Comparison of ENCODE assay signal across 20 cellular contexts in the genomic region with DNA sequence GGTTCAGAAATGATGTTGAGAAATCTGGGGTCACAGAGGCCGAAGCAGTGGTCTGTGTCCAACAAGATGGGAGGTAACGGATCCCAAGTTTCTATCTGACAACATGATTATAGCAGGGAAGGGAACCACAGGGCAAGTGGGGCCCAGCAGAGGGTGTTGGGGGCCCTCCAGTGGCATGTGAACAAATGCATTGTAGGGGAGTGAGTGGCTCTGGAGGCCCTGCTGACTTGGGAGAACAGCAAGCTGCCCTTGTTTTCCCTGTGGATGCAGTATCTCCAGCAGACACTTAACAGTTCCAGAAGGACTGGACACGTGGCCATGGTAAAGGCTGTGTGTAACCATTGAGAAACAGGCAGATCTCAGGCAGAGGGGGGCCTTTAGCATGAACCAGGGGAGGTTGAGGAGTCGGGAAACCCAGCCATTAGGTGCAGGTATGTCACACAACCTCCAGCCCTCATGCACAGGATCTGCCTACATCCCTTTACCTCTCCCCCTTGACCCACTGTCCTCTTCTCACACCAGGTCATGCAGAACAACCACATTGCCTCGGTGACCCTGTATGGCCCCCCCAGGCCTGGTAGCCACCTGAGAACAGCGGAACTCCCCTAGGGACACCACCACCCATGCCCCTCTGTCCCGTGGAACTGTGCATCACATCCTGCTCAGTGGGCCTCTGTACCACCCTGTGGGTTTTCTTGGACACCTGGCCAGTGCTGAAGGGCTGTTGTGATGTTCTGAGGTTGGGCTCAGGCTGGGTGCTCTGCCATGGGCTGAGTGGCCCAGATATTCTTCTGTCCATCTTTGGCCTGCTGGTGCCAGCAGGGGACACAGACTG. TPM values are rescaled to one million over a fixed set of nuclear protein-coding genes. Genes with fewer than 3 reads are reported as not detected.
DNase-seq lines count a peak whose midpoint lies in the region; ATAC-seq and TF ChIP-seq lines count a peak whose summit lies in the region.
"Had no signal": no experiment of that assay in that cellular context is flagged by ENCODE, and none has a peak within 500 bp of the region (broad histone marks: within the 10 kb centered on the region; RNA-seq: fewer than 3 reads in every experiment).

No MANE protein-coding gene starts in this region.

- no peak for TF ChIP-seq EP300 in transverse colon (IDR thresholded peaks at IDR 0.05; ENCODE audit: low read depth)

- intact Hi-C loops in CD8-positive, alpha-beta T cell (cut with DNase I, micrococcal nuclease) = no loop called here
- intact Hi-C loops in transverse colon (cut with DNase I; ENCODE audit: low total_unique reads) = no loop called here

- peak overlapping the region; percentile 20; the same call in 1 of the 2 replicates for H3K27ac Mint-ChIP-seq in HFFc6
- H3K27ac Mint-ChIP-seq in CD8-positive, alpha-beta T cell = no peak overlapping the region
- H3K27ac Mint-ChIP-seq: activated naive CD8-positive, alpha-beta T cell; GM23338; neural progenitor cell had no signal

- H2AK5ac ChIP-seq in mesenchymal stem cell (ENCODE audit: low read length, severe bottlenecking) = no peak overlapping the region

- no peak overlapping the region for H2BK12ac ChIP-seq in mesenchymal stem cell (ENCODE audit: low read length in 2 of 2)

- no peak overlapping the region for H3K4me3 ChIP-seq in AG04450 (ENCODE audit: low read depth, low read length)
- no peak overlapping the region for H3K4me3 ChIP-seq in brain microvascular endothelial cell (ENCODE audit: low read depth, low read length)
- no peak overlapping the region for H3K4me3 ChIP-seq in mesenchymal stem cell (ENCODE audit: insufficient read depth in 1 of 2, low read depth in 1 of 2, low read length in 2 of 2)
- no peak overlapping the region for H3K4me3 ChIP-seq in CD8-positive, alpha-beta T cell (ENCODE audit: low read depth, low read length)
- no peak overlapping the region for H3K4me3 ChIP-seq in transverse colon
- no peak overlapping the region for H3K4me3 ChIP-seq in BE2C (ENCODE audit: low read depth, low read length)
- H3K4me3 ChIP-seq: dorsolateral prefrontal cortex, GM23338, heart right ventricle, neural progenitor cell, stomach had no signal

- peaks cover 17% of the 10 kb centered on the region for H3K36me3 Mint-ChIP-seq in HFFc6 (ENCODE audit: low read depth)
- H3K36me3 Mint-ChIP-seq in CD8-positive, alpha-beta T cell = peaks cover 61% of the 10 kb centered on the region

- peak overlapping the region; percentile 2 for H4K91ac ChIP-seq in mesenchymal stem cell (ENCODE audit: low read length)

- no peak overlapping the region for H3K14ac ChIP-seq in mesenchymal stem cell (ENCODE audit: low read length in 2 of 2)

- no peak for TF ChIP-seq POLR2A in transverse colon (IDR thresholded peaks at IDR 0.05)

- no peak overlapping the region for H2AFZ ChIP-seq in mesenchymal stem cell (ENCODE audit: low read depth, low read length)
- H2AFZ ChIP-seq: GM23338, neural progenitor cell had no signal

- H2BK5ac ChIP-seq in mesenchymal stem cell (ENCODE audit: low read depth, low read length, poor library complexity, severe bottlenecking) = no peak overlapping the region

- DNase-seq in AG04450 (ENCODE audit: low read depth, low spot score) = no peak
- DNase-seq in HFFc6 = no peak
- no peak for DNase-seq in brain microvascular endothelial cell
- DNase-seq in mesenchymal stem cell = no peak
- DNase-seq in CD8-positive, alpha-beta T cell = no peak
- no peak for DNase-seq in NCI-H1694 (lab: John Stamatoyannopoulos, UW)
- DNase-seq in transverse colon = no peak
- no peak for DNase-seq in BE2C
- DNase-seq: activated CD4-positive, alpha-beta T cell treated with anti-CD3 and anti-CD28 coated beads, Interleukin-2, amount 50 U/mL, for 1 hour; activated T-cell treated with anti-CD3 and anti-CD28 coated beads, Interleukin-2, amount 50 U/mL, for 1 hour; heart right ventricle; NCI-H1105; NCI-H774; stimulated activated CD4-positive, alpha-beta T cell treated with anti-CD3 and anti-CD28 coated beads, Interleukin-15, amount 100 ng/mL, for 24 hours; stomach had no signal

- no peak overlapping the region for H3K23ac ChIP-seq in mesenchymal stem cell (ENCODE audit: low read length in 2 of 2)

- peaks cover 10% of the 10 kb centered on the region for H3K79me1 ChIP-seq in mesenchymal stem cell (replicated peaks; ENCODE audit: low read length, poor library complexity, severe bottlenecking)

- H3K4me2 ChIP-seq in mesenchymal stem cell (ENCODE audit: low read length, poor library complexity, severe bottlenecking) = no peak overlapping the region
- H3K4me2 ChIP-seq: GM23338, KMS-11, neural progenitor cell had no signal

- in situ Hi-C loops in brain microvascular endothelial cell (cut with HindIII; ENCODE audit: low pct_ligation_motif_present, low sequenced_read_pairs) = no loop called here
- in situ Hi-C loops in transverse colon (cut with MboI; ENCODE audit: low pct_ligation_motif_present in 1 of 4, low pct_unique_long_range_greater_than_20kb in 1 of 4, low sequenced_read_pairs in 3 of 4) = no loop called here

- H3K9me3 Mint-ChIP-seq in HFFc6 = no peaks in the 10 kb centered on the region
- no peaks in the 10 kb centered on the region for H3K9me3 Mint-ChIP-seq in CD8-positive, alpha-beta T cell
- H3K9me3 Mint-ChIP-seq: GM23338 had no signal

- TF ChIP-seq CTCF in AG04450 (IDR thresholded peaks at IDR 0.05; ENCODE audit: low read depth, low read length) (0 out of 2 replicates have a peak, but pooled peaks have one; percentile 3), HFFc6 (IDR thresholded peaks at IDR 0.05) (peak; percentile 21; the same call in 1 of the 2 replicates), brain microvascular endothelial cell (IDR thresholded peaks at IDR 0.05; ENCODE audit: low read depth, low read length, missing control alignments) (peak; percentile 26), transverse colon (IDR thresholded peaks at IDR 0.05) (no peak), BE2C (IDR thresholded peaks at IDR 0.05; ENCODE audit: low read depth, low read length) (no peak)
- no peak for TF ChIP-seq CTCF in CD8-positive, alpha-beta T cell (IDR thresholded peaks at IDR 0.05)

- no peak for ATAC-seq in CD8-positive, alpha-beta T cell
- ATAC-seq: GM23338, heart right ventricle had no signal

- no peak overlapping the region for H3K4ac ChIP-seq in mesenchymal stem cell (ENCODE audit: low read depth in 1 of 2, low read length in 2 of 2)

- H3K4me1 Mint-ChIP-seq in HFFc6 (ENCODE audit: low read depth) = peaks cover 21% of the 10 kb centered on the region
- H3K4me1 Mint-ChIP-seq in CD8-positive, alpha-beta T cell (ENCODE audit: low read depth) = peaks cover 8% of the 10 kb centered on the region

- H3K27me3 ChIP-seq in AG04450 (ENCODE audit: control insufficient read depth, insufficient read depth, low read length) (no peaks in the 10 kb centered on the region), brain microvascular endothelial cell (replicated peaks) (no peaks in the 10 kb centered on the region), mesenchymal stem cell (ENCODE audit: control insufficient read depth in 1 of 2, insufficient read depth in 1 of 2, low read length in 2 of 2) (no peaks in the 10 kb centered on the region), transverse colon (peaks cover 16% of the 10 kb centered on the region), BE2C (no peaks in the 10 kb centered on the region)
- H3K27me3 ChIP-seq in CD8-positive, alpha-beta T cell (ENCODE audit: insufficient read depth, low read length) = no peaks in the 10 kb centered on the region
- H3K27me3 ChIP-seq: dorsolateral prefrontal cortex had no signal

- no peak overlapping the region for H3K4me3 Mint-ChIP-seq in HFFc6
- no peak overlapping the region for H3K4me3 Mint-ChIP-seq in CD8-positive, alpha-beta T cell
- H3K4me3 Mint-ChIP-seq: activated naive CD8-positive, alpha-beta T cell; GM23338; neural progenitor cell had no signal

- WGBS in mesenchymal stem cell = 96% methylated on average over 7 of the region's 7 CpGs
- WGBS in transverse colon (ENCODE audit: low coverage in 1 of 2), 2 donors = 86 to 100% methylated on average over 1 to 7 of the region's 7 CpGs

- H3K27ac ChIP-seq in AG04450 (ENCODE audit: low read depth, low read length) (peak overlapping the region; percentile 11), brain microvascular endothelial cell (no peak overlapping the region), mesenchymal stem cell (ENCODE audit: low read length, poor library complexity, severe bottlenecking) (no peak overlapping the region), transverse colon (no peak overlapping the region)
- H3K27ac ChIP-seq in CD8-positive, alpha-beta T cell (ENCODE audit: low read depth, low read length) = no peak overlapping the region
- H3K27ac ChIP-seq: heart right ventricle, KMS-11, neural progenitor cell, stomach had no signal

- CTCF ChIA-PET in AG04450 (lab: Charles Lee) = interaction anchor here (1.8 kb wide), 1 partner anchor 8 kb away, joined by 4 read pairs; no protein-coding TSS in a partner anchor
- CTCF ChIA-PET in CD8-positive, alpha-beta T cell (lab: Charles Lee) = interaction anchor here (0.8 to 4.2 kb wide), 3 partner anchors 8 to 171 kb away, joined by 3 to 20 read pairs (median 4); no protein-coding TSS in a partner anchor

- H4K8ac ChIP-seq in mesenchymal stem cell (ENCODE audit: low read length) = no peak overlapping the region

- peaks cover 6% of the 10 kb centered on the region for H3K9me3 ChIP-seq in AG04450 (ENCODE audit: control insufficient read depth, insufficient read depth, low read length)
- no peaks in the 10 kb centered on the region for H3K9me3 ChIP-seq in mesenchymal stem cell (ENCODE audit: control insufficient read depth, low read length)
- H3K9me3 ChIP-seq in CD8-positive, alpha-beta T cell (ENCODE audit: low read length) = no peaks in the 10 kb centered on the region
- no peaks in the 10 kb centered on the region for H3K9me3 ChIP-seq in transverse colon
- H3K9me3 ChIP-seq in BE2C = no peaks in the 10 kb centered on the region
- H3K9me3 ChIP-seq: heart right ventricle, stomach had no signal

- H2BK120ac ChIP-seq in mesenchymal stem cell (ENCODE audit: low read depth, low read length) = no peak overlapping the region

- H3K18ac ChIP-seq in mesenchymal stem cell (ENCODE audit: low read depth in 1 of 2, low read length in 2 of 2) = no peak overlapping the region

- peaks cover 5% of the 10 kb centered on the region for H3K27me3 Mint-ChIP-seq in HFFc6 (ENCODE audit: insufficient read depth)
- H3K27me3 Mint-ChIP-seq in CD8-positive, alpha-beta T cell (ENCODE audit: low read depth) = peaks cover 6% of the 10 kb centered on the region

- no peak overlapping the region for H2BK15ac ChIP-seq in mesenchymal stem cell (ENCODE audit: low read depth, poor library complexity, severe bottlenecking)

- H3K36me3 ChIP-seq in brain microvascular endothelial cell (replicated peaks) (peaks cover 44% of the 10 kb centered on the region), mesenchymal stem cell (ENCODE audit: control insufficient read depth in 1 of 2, insufficient read depth in 2 of 2, low read depth in 1 of 2, low read length in 2 of 2) (peaks cover 74 to 77% of the 10 kb centered on the region in 2 experiments), transverse colon (peaks cover 0 to 46% (median 6%) of the 10 kb centered on the region in 4 donors), BE2C (peaks cover 62% of the 10 kb centered on the region)
- peaks cover 29% of the 10 kb centered on the region for H3K36me3 ChIP-seq in CD8-positive, alpha-beta T cell (ENCODE audit: insufficient read depth, low read length)
- H3K36me3 ChIP-seq: neural progenitor cell had no signal

- H3K4me1 ChIP-seq in mesenchymal stem cell (ENCODE audit: control insufficient read depth, insufficient read depth, low read depth, low read length) (peaks cover 26% of the 10 kb centered on the region), transverse colon (peaks cover 7 to 15% (median 12%) of the 10 kb centered on the region in 4 donors), BE2C (0 out of 2 replicates have a peak, but pooled peaks cover 2% of the 10 kb centered on the region)
- H3K4me1 ChIP-seq in CD8-positive, alpha-beta T cell (ENCODE audit: insufficient read depth, low read length) = peaks cover 4% of the 10 kb centered on the region
- H3K4me1 ChIP-seq: neural progenitor cell had no signal

- H3K9ac ChIP-seq in mesenchymal stem cell (ENCODE audit: low read length) = no peak overlapping the region
- H3K9ac ChIP-seq: KMS-11, neural progenitor cell had no signal

- POLR2A ChIA-PET in AG04450 (lab: Yijun Ruan, JAX) = no interaction called here
- POLR2A ChIA-PET in CD8-positive, alpha-beta T cell (lab: Charles Lee) = no interaction called here

RNA-seq across cellular contexts. Expression of a gene that starts 4.1 kb away (rescaled TPM):
- 18.6 and 25.6 TPM in 2 replicates for polyA plus RNA-seq in AG04450 (2011; rRNA removed)
- polyA minus RNA-seq in AG04450 (2011; rRNA and poly(A)+ RNA removed) = 20.3 and 21.7 TPM in 2 replicates
- total RNA-seq in HFFc6 (2021; fragmentation: NEBNext Ultra II Directional; extraction: Animal tissue kit (Norgen Biotek cat#: 25700)) = 10 to 100 TPM; 45.7 to 55.1 (median 50.1) TPM
- polyA plus RNA-seq in mesenchymal stem cell (2013, experiment 1 of 2) = 32.5 TPM
- 32.0 TPM for polyA plus RNA-seq in mesenchymal stem cell (2013, experiment 2 of 2)
- 1 to 10 TPM in 1 of 2 experiments, under 1 TPM in 1; 0.58 to 1.2 TPM for total RNA-seq in CD8-positive, alpha-beta T cell
- total RNA-seq in transverse colon = 10 to 100 TPM in 1 of 4 donors, 1 to 10 TPM in 3; 1.5 to 69.1 (median 5.5) TPM
- polyA plus RNA-seq in BE2C (2012; ENCODE audit: insufficient read depth, insufficient read length, low read depth) = 6.2 TPM

RNA-seq across cellular contexts. Expression of a gene that starts 13.0 kb away (rescaled TPM):
- polyA plus RNA-seq in AG04450 (2011; rRNA removed) = 9.4 and 10.9 TPM in 2 replicates
- 3.7 and 4.6 TPM in 2 replicates for polyA minus RNA-seq in AG04450 (2011; rRNA and poly(A)+ RNA removed)
- 10 to 100 TPM; 12.8 to 16.8 (median 15.8) TPM for total RNA-seq in HFFc6 (2021; fragmentation: NEBNext Ultra II Directional; extraction: Animal tissue kit (Norgen Biotek cat#: 25700))
- polyA plus RNA-seq in mesenchymal stem cell (2013, experiment 1 of 2) = 11.1 TPM
- polyA plus RNA-seq in mesenchymal stem cell (2013, experiment 2 of 2) = 11.5 TPM
- total RNA-seq in CD8-positive, alpha-beta T cell = 10 to 100 TPM; 15.5 to 17.1 TPM
- total RNA-seq in transverse colon = 10 to 100 TPM; 32.2 to 74.8 (median 42.0) TPM
- polyA plus RNA-seq in BE2C (2012; ENCODE audit: insufficient read depth, insufficient read length, low read depth) = 6.0 TPM

RNA-seq across cellular contexts. Expression of a gene that starts 13.0 kb away (rescaled TPM):
- polyA plus RNA-seq in AG04450 (2011; rRNA removed) = 2.7 and 3.2 TPM in 2 replicates
- 2.1 TPM in 2 replicates for polyA minus RNA-seq in AG04450 (2011; rRNA and poly(A)+ RNA removed)
- 10 to 100 TPM in 1 of 6 experiments, 1 to 10 TPM in 5; 7.2 to 10.8 (median 7.8) TPM for total RNA-seq in HFFc6 (2021; fragmentation: NEBNext Ultra II Directional; extraction: Animal tissue kit (Norgen Biotek cat#: 25700))
- 6.1 TPM for polyA plus RNA-seq in mesenchymal stem cell (2013, experiment 1 of 2)
- 5.7 TPM for polyA plus RNA-seq in mesenchymal stem cell (2013, experiment 2 of 2)
- 1 to 10 TPM; 4.4 to 6.4 TPM for total RNA-seq in CD8-positive, alpha-beta T cell
- 10 to 100 TPM; 30.0 to 91.1 (median 55.1) TPM for total RNA-seq in transverse colon
- polyA plus RNA-seq in BE2C (2012; ENCODE audit: insufficient read depth, insufficient read length, low read depth) = 14.4 TPM
- total RNA-seq: GM23338 had no signal

RNA-seq across cellular contexts. Expression of a gene that starts 17.8 kb away (rescaled TPM):
- 0.82 and 1.0 TPM in 2 replicates for polyA plus RNA-seq in AG04450 (2011; rRNA removed)
- 1.5 and 2.6 TPM in 2 replicates for polyA minus RNA-seq in AG04450 (2011; rRNA and poly(A)+ RNA removed)
- total RNA-seq in HFFc6 (2021; fragmentation: NEBNext Ultra II Directional; extraction: Animal tissue kit (Norgen Biotek cat#: 25700)) = 1 to 10 TPM; 3.3 to 5.5 (median 4.6) TPM
- polyA plus RNA-seq in mesenchymal stem cell (2013, experiment 1 of 2) = 4.1 TPM
- 3.3 TPM for polyA plus RNA-seq in mesenchymal stem cell (2013, experiment 2 of 2)
- 1 to 10 TPM; 5.2 to 9.5 TPM for total RNA-seq in CD8-positive, alpha-beta T cell
- total RNA-seq in transverse colon = 100 to 1,000 TPM in 1 of 4 donors, 10 to 100 TPM in 3; 29.5 to 136 (median 76.6) TPM
- 37.1 TPM for polyA plus RNA-seq in BE2C (2012; ENCODE audit: insufficient read depth, insufficient read length, low read depth)

RNA-seq across cellular contexts. Expression of a gene that starts 23.6 kb away (rescaled TPM):
- polyA plus RNA-seq in AG04450 (2011; rRNA removed) = 8.2 and 10.7 TPM in 2 replicates
- polyA minus RNA-seq in AG04450 (2011; rRNA and poly(A)+ RNA removed) = 3.9 and 4.7 TPM in 2 replicates
- total RNA-seq in HFFc6 (2021; fragmentation: NEBNext Ultra II Directional; extraction: Animal tissue kit (Norgen Biotek cat#: 25700)) = 10 to 100 TPM; 16.1 to 20.1 (median 17.7) TPM
- polyA plus RNA-seq in mesenchymal stem cell (2013, experiment 1 of 2) = 13.9 TPM
- 12.8 TPM for polyA plus RNA-seq in mesenchymal stem cell (2013, experiment 2 of 2)
- under 1 TPM; 0.36 to 0.71 TPM for total RNA-seq in CD8-positive, alpha-beta T cell
- total RNA-seq in transverse colon = 10 to 100 TPM; 39.5 to 65.9 (median 41.2) TPM
- 90.0 TPM for polyA plus RNA-seq in BE2C (2012; ENCODE audit: insufficient read depth, insufficient read length, low read depth)

Comparison
In these comparisons a context has a peak if more than half of its experiments do, and no peak if none do; other contexts are left out.
1. CTCF ChIP-seq: peak in AG04450 (single experiment), HFFc6 (single experiment) and brain microvascular endothelial cell (single experiment); none in CD8-positive, alpha-beta T cell (single experiment), transverse colon (0 of 5) and BE2C (single experiment).